ENCODE assay signal across 13 cellular contexts in genomic region chr12:117125275-117125613, GRCh38. TPM values are rescaled to one million over a fixed set of nuclear protein-coding genes. Genes with fewer than 3 reads are reported as not detected.
DNase-seq lines count a peak whose midpoint lies in the region; ATAC-seq and TF ChIP-seq lines count a peak whose summit lies in the region.
"Had no signal": no experiment of that assay in that cellular context is flagged by ENCODE, and none has a peak within 500 bp of the region (broad histone marks: within the 10 kb centered on the region; RNA-seq: fewer than 3 reads in every experiment).

No MANE protein-coding gene starts in this region.

- intact Hi-C loops in upper lobe of right lung (cut with DNase I) = no loop called here
- intact Hi-C loops in stomach (cut with DNase I; ENCODE audit: low total_unique reads) = no loop called here

- TF ChIP-seq POLR2A in gastroesophageal sphincter (IDR thresholded peaks at IDR 0.05) (no peak), stomach (IDR thresholded peaks at IDR 0.05) (no peak)

- peaks cover 14% of the 10 kb centered on the region for H3K4me1 Mint-ChIP-seq in activated naive CD8-positive, alpha-beta T cell treated with anti-CD3 and anti-CD28 coated beads, Interleukin-2, amount 50 U/mL, for 24 hours
- peaks cover 1% of the 10 kb centered on the region for H3K4me1 Mint-ChIP-seq in activated naive CD8-positive, alpha-beta T cell treated with anti-CD3 and anti-CD28 coated beads for 36 hours
- H3K4me1 Mint-ChIP-seq in chondrocyte (ENCODE audit: low read depth) = peaks cover 9% of the 10 kb centered on the region

- WGBS in gastroesophageal sphincter (ENCODE audit: low coverage in 1 of 2), 2 donors = 30% methylated on average over 3 of the region's 6 CpGs; no CpG with 5 or more reads in 1 of the 2 donors
- 60 to 79% (median 77%) methylated on average over 6 of the region's 6 CpGs for WGBS in stomach, 5 donors

- H3K27me3 Mint-ChIP-seq in activated naive CD8-positive, alpha-beta T cell treated with anti-CD3 and anti-CD28 coated beads, Interleukin-2, amount 50 U/mL, for 24 hours = no peaks in the 10 kb centered on the region
- no peaks in the 10 kb centered on the region for H3K27me3 Mint-ChIP-seq in activated naive CD8-positive, alpha-beta T cell treated with anti-CD3 and anti-CD28 coated beads for 36 hours
- H3K27me3 Mint-ChIP-seq in chondrocyte (ENCODE audit: low read depth) = no peaks in the 10 kb centered on the region

- H3K27ac ChIP-seq in upper lobe of right lung (no peak overlapping the region), right atrium auricular region (no peak overlapping the region), gastroesophageal sphincter (no peak overlapping the region), stomach (no peak overlapping the region)
- H3K27ac ChIP-seq: cardiac muscle cell, esophagus squamous epithelium had no signal

- no peak for DNase-seq in activated naive CD8-positive, alpha-beta T cell treated with anti-CD3 and anti-CD28 coated beads, Interleukin-2, amount 50 U/mL, for 24 hours
- no peak for DNase-seq in activated naive CD8-positive, alpha-beta T cell treated with anti-CD3 and anti-CD28 coated beads for 36 hours
- peak; percentile 39 for DNase-seq in NCI-H82 treated with DMSO at 0.1 percent for 48 hours (lab: John Stamatoyannopoulos, UW; ENCODE audit: unreplicated experiment)
- DNase-seq in chondrocyte (ENCODE audit: low spot score) = peak; percentile 34
- DNase-seq in upper lobe of right lung = peak; percentile 4
- no peak for DNase-seq in right atrium auricular region (ENCODE audit: low spot score)
- DNase-seq in stomach = no peak
- DNase-seq: esophagus squamous epithelium, NCI-H1417, T-helper 9 cell had no signal

- no peak for TF ChIP-seq CTCF in chondrocyte (IDR thresholded peaks at IDR 0.05)
- TF ChIP-seq CTCF in upper lobe of right lung (IDR thresholded peaks at IDR 0.05) = no peak
- no peak for TF ChIP-seq CTCF in right atrium auricular region (IDR thresholded peaks at IDR 0.05)
- no peak for TF ChIP-seq CTCF in gastroesophageal sphincter (IDR thresholded peaks at IDR 0.05)
- TF ChIP-seq CTCF in stomach (IDR thresholded peaks at IDR 0.05) = no peak

- TF ChIP-seq EP300 in gastroesophageal sphincter (IDR thresholded peaks at IDR 0.05) (no peak), stomach (IDR thresholded peaks at IDR 0.05) (no peak)

- H3K4me1 ChIP-seq in upper lobe of right lung (peaks cover 7% of the 10 kb centered on the region), right atrium auricular region (peaks cover 0 to 7% of the 10 kb centered on the region in 2 donors), gastroesophageal sphincter (no peaks in the 10 kb centered on the region), stomach (peaks cover 0 to 9% (median 3%) of the 10 kb centered on the region in 4 donors)

- H3K9me3 ChIP-seq in upper lobe of right lung (no peaks in the 10 kb centered on the region), right atrium auricular region (no peaks in the 10 kb centered on the region), gastroesophageal sphincter (no peaks in the 10 kb centered on the region), stomach (no peaks in the 10 kb centered on the region)
- H3K9me3 ChIP-seq: esophagus squamous epithelium had no signal

- H3K27me3 ChIP-seq in upper lobe of right lung (no peaks in the 10 kb centered on the region), right atrium auricular region (no peaks in the 10 kb centered on the region), gastroesophageal sphincter (no peaks in the 10 kb centered on the region), stomach (no peaks in the 10 kb centered on the region)
- H3K27me3 ChIP-seq: cardiac muscle cell, esophagus squamous epithelium had no signal

- H3K4me3 Mint-ChIP-seq in activated naive CD8-positive, alpha-beta T cell treated with anti-CD3 and anti-CD28 coated beads, Interleukin-2, amount 50 U/mL, for 24 hours = no peak overlapping the region
- H3K4me3 Mint-ChIP-seq in activated naive CD8-positive, alpha-beta T cell treated with anti-CD3 and anti-CD28 coated beads for 36 hours = no peak overlapping the region
- no peak overlapping the region for H3K4me3 Mint-ChIP-seq in chondrocyte (ENCODE audit: unreplicated experiment)
- H3K4me3 Mint-ChIP-seq: CD14-positive monocyte had no signal

- no peak overlapping the region for H3K27ac Mint-ChIP-seq in activated naive CD8-positive, alpha-beta T cell treated with anti-CD3 and anti-CD28 coated beads, Interleukin-2, amount 50 U/mL, for 24 hours
- H3K27ac Mint-ChIP-seq in activated naive CD8-positive, alpha-beta T cell treated with anti-CD3 and anti-CD28 coated beads for 36 hours = no peak overlapping the region
- no peak overlapping the region for H3K27ac Mint-ChIP-seq in chondrocyte (ENCODE audit: unreplicated experiment)

- no peak overlapping the region for H3K4me3 ChIP-seq in upper lobe of right lung
- no peak overlapping the region for H3K4me3 ChIP-seq in right atrium auricular region
- no peak overlapping the region for H3K4me3 ChIP-seq in gastroesophageal sphincter
- no peak overlapping the region for H3K4me3 ChIP-seq in stomach
- H3K4me3 ChIP-seq: cardiac muscle cell, esophagus squamous epithelium had no signal

- peaks cover 4% of the 10 kb centered on the region for H3K9me3 Mint-ChIP-seq in activated naive CD8-positive, alpha-beta T cell treated with anti-CD3 and anti-CD28 coated beads, Interleukin-2, amount 50 U/mL, for 24 hours
- H3K9me3 Mint-ChIP-seq in activated naive CD8-positive, alpha-beta T cell treated with anti-CD3 and anti-CD28 coated beads for 36 hours = peaks cover 7% of the 10 kb centered on the region
- peaks cover 6% of the 10 kb centered on the region for H3K9me3 Mint-ChIP-seq in chondrocyte (ENCODE audit: low read depth)

- ATAC-seq in activated naive CD8-positive, alpha-beta T cell treated with anti-CD3 and anti-CD28 coated beads, Interleukin-2, amount 50 U/mL, for 24 hours = peak; percentile 57
- ATAC-seq in upper lobe of right lung = no peak
- ATAC-seq in gastroesophageal sphincter = no peak

- H3K36me3 ChIP-seq in upper lobe of right lung (no peaks in the 10 kb centered on the region), right atrium auricular region (no peaks in the 10 kb centered on the region), gastroesophageal sphincter (no peaks in the 10 kb centered on the region), stomach (no peaks in the 10 kb centered on the region)
- H3K36me3 ChIP-seq: cardiac muscle cell, esophagus squamous epithelium had no signal

- H3K36me3 Mint-ChIP-seq in activated naive CD8-positive, alpha-beta T cell treated with anti-CD3 and anti-CD28 coated beads, Interleukin-2, amount 50 U/mL, for 24 hours (ENCODE audit: low read depth) = no peaks in the 10 kb centered on the region
- H3K36me3 Mint-ChIP-seq in activated naive CD8-positive, alpha-beta T cell treated with anti-CD3 and anti-CD28 coated beads for 36 hours = no peaks in the 10 kb centered on the region
- H3K36me3 Mint-ChIP-seq in chondrocyte (ENCODE audit: low read depth) = no peaks in the 10 kb centered on the region
- H3K36me3 Mint-ChIP-seq: CD14-positive monocyte had no signal

RNA-seq across cellular contexts. Expression of gene TESC, which starts 26.0 kb away (rescaled TPM):
- total RNA-seq in activated naive CD8-positive, alpha-beta T cell treated with anti-CD3 and anti-CD28 coated beads for 36 hours = 10 to 100 TPM; 28.6 to 29.7 TPM
- total RNA-seq in chondrocyte (not detected in 3 replicates), upper lobe of right lung (10.3 TPM), right atrium auricular region (10 to 100 TPM; 31.2 to 36.2 TPM), gastroesophageal sphincter (1 to 10 TPM; 3.0 to 5.3 (median 4.5) TPM), stomach (100 to 1,000 TPM in 2 of 5 donors, 10 to 100 TPM in 2, not detected in 1; 51.3 to 352 (median 103) TPM)
- 100 to 1,000 TPM in 1 of 3 donors, 10 to 100 TPM in 2; 70.3 to 183 (median 87.5) TPM for polyA plus RNA-seq in stomach

Comparison
In these comparisons a context has a peak if more than half of its experiments do, and no peak if none do; other contexts are left out.
1. DNase-seq: peak in NCI-H82 treated with DMSO at 0.1 percent for 48 hours (single experiment), chondrocyte (single experiment) and upper lobe of right lung (single experiment); none in activated naive CD8-positive, alpha-beta T cell treated with anti-CD3 and anti-CD28 coated beads, Interleukin-2, amount 50 U/mL, for 24 hours (single experiment), activated naive CD8-positive, alpha-beta T cell treated with anti-CD3 and anti-CD28 coated beads for 36 hours (single experiment), right atrium auricular region (single experiment) and stomach (single experiment).